Comparison of ENCODE assay signal across 6 cellular contexts in the genomic region with DNA sequence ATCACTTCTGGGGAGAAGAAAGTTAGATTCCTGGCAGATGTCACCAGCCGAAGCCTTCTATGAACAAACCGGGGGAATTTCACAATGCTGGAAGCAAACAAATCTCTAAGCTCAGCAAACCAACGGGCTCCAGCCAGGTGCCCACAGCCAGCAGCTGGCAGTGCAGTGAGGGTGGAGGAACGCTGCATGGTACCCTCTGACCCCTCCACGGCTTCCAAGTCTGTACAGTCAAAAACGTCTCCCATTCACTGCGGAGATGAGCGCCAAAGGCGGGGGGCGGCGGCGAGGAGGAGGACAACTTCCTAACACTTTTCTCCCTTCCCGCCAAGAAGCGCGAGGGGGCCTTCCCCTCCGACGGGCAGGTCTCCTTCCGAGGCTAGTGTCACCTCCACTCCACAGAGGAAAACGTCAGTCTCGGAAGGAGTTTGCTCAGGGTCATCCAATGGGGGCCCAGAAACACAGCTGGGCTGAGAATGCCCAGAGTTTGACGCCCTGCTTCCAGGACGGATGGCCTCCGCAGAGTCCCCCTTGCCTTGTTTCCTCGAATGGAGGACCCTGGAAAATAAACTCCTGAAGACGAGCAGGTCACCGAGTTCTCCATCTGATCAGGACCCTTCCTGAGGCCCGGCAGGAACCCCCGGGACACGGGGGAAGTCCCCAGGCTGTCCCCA. TPM values are rescaled to one million over a fixed set of nuclear protein-coding genes. Genes with fewer than 3 reads are reported as not detected.
DNase-seq lines count a peak whose midpoint lies in the region; ATAC-seq and TF ChIP-seq lines count a peak whose summit lies in the region.

No MANE protein-coding gene starts in this region.

- no peaks in the 10 kb centered on the region for H3K36me3 Mint-ChIP-seq in naive B cell

- peaks cover 38 to 58% (median 38%) of the 10 kb centered on the region in 3 donors for H3K4me1 Mint-ChIP-seq in naive B cell

- BruUV-seq in A673 (replicated peaks; lab: Mats Ljungman, UMichigan) = no TSS peak

- H3K27me3 Mint-ChIP-seq in naive B cell = no peaks in the 10 kb centered on the region

- peak overlapping the region; percentile 93 for H3K27ac ChIP-seq in A673 (ENCODE audit: low read depth, low read length, poor library complexity, severe bottlenecking)
- H3K27ac ChIP-seq in ascending aorta = peak overlapping the region; percentile 52 to 75

- CTCF ChIA-PET in A673 (lab: Charles Lee) = interaction anchor here (1.0 kb wide), 1 partner anchor 132 kb away, joined by 4 read pairs; no protein-coding TSS in a partner anchor

- no peaks in the 10 kb centered on the region for H3K9me3 ChIP-seq in A673 (ENCODE audit: low read depth, low read length, poor library complexity, severe bottlenecking)
- H3K9me3 ChIP-seq in ascending aorta = no peaks in the 10 kb centered on the region

- DNase-seq in A673 (ENCODE audit: low spot score) (peak; percentile 58), ascending aorta (ENCODE audit: low spot score in 2 of 2) (no peak), naive B cell (no peak), COLO829 (ENCODE audit: low spot score) (no peak)

- H3K4me3 ChIP-seq in A673 (ENCODE audit: low read depth, low read length, poor library complexity, severe bottlenecking) (peak overlapping the region; percentile 99), ascending aorta (peak overlapping the region; percentile 75 to 94)

- POLR2A ChIA-PET in A673 (lab: Charles Lee; ENCODE audit: low non-redundant PET) = interaction anchor here (0.5 to 0.6 kb wide), 3 partner anchors 21 to 460 kb away, joined by 4 to 5 read pairs (median 4); a partner anchor contains a TSS

- H3K4me1 ChIP-seq in A673 (ENCODE audit: insufficient read depth, low read length, poor library complexity, severe bottlenecking) (peaks cover 46% of the 10 kb centered on the region), ascending aorta (peaks cover 23 to 34% of the 10 kb centered on the region in 2 donors)

- H3K27ac Mint-ChIP-seq in naive B cell = peak overlapping the region; percentile 10 to 60 (median 34)

- ATAC-seq in HG03066 (IDR thresholded peaks at IDR 0.05; ENCODE audit: low read depth, unreplicated experiment) (peak; percentile 15), naive B cell (ENCODE audit: low read depth in 2 of 2) (no peak), GM21528 (IDR thresholded peaks at IDR 0.05; ENCODE audit: low FRiP score, unreplicated experiment) (no peak)

- H3K27me3 ChIP-seq in A673 (replicated peaks; ENCODE audit: insufficient read depth, low read depth, low read length, poor library complexity) (no peaks in the 10 kb centered on the region), ascending aorta (no peaks in the 10 kb centered on the region)

- intact Hi-C loops in A673 (cut with micrococcal nuclease; ENCODE audit: unreplicated experiment) (loop anchor here (10.0 kb wide), 1 partner anchor 206 kb away; a partner anchor contains a TSS), ascending aorta (cut with DNase I) (no loop called here)

- H3K4me3 Mint-ChIP-seq in naive B cell = peak overlapping the region; percentile 65 to 93 (median 82)

- TF ChIP-seq CTCF in A673 (conservative IDR thresholded peaks at IDR 0.05; ENCODE audit: low read depth, low read length) (no peak), ascending aorta (IDR thresholded peaks at IDR 0.05) (no peak)

- H3K9me3 Mint-ChIP-seq in naive B cell = no peaks in the 10 kb centered on the region

- H3K36me3 ChIP-seq in A673 (ENCODE audit: insufficient read depth, low read length, poor library complexity, severe bottlenecking) (peaks cover 3% of the 10 kb centered on the region), ascending aorta (no peaks in the 10 kb centered on the region)

RNA-seq across cellular contexts. Expression of a gene that starts 0.9 kb away (rescaled TPM):
- 68.0 and 75.8 TPM in 2 replicates for total RNA-seq in A673 (2021)
- total RNA-seq in ascending aorta = 31.1 TPM
- polyA plus RNA-seq in naive B cell (ENCODE audit: low read depth in 6 of 6) = 1 to 10 TPM; 2.7 to 8.4 (median 3.9) TPM

RNA-seq across cellular contexts. Expression of a gene that starts 10.8 kb away (rescaled TPM):
- total RNA-seq in A673 (2021) (96.5 and 105 TPM in 2 replicates), ascending aorta (not detected)
- polyA plus RNA-seq in naive B cell (ENCODE audit: low read depth in 6 of 6) = not detected

RNA-seq across cellular contexts. Expression of a gene that starts 17.9 kb away (rescaled TPM):
- 19.5 and 26.4 TPM in 2 replicates for total RNA-seq in A673 (2021)
- total RNA-seq in ascending aorta = 123 TPM
- not detected for polyA plus RNA-seq in naive B cell (ENCODE audit: low read depth in 6 of 6)

RNA-seq across cellular contexts. Expression of a gene that starts 19.0 kb away (rescaled TPM):
- total RNA-seq in A673 (2021) (1.4 and 2.3 TPM in 2 replicates), ascending aorta (0.32 TPM)
- 1 to 10 TPM in 5 of 6 donors, not detected in 1; 1.5 to 4.1 (median 2.8) TPM for polyA plus RNA-seq in naive B cell (ENCODE audit: low read depth in 6 of 6)

RNA-seq across cellular contexts. Expression of a gene that starts 24.8 kb away (rescaled TPM):
- total RNA-seq in A673 (2021) (26.2 and 27.4 TPM in 2 replicates), ascending aorta (2.7 TPM)
- 10 to 100 TPM; 31.9 to 58.2 (median 37.6) TPM for polyA plus RNA-seq in naive B cell (ENCODE audit: low read depth in 6 of 6)

Comparison
In these comparisons a context has a peak if more than half of its experiments do, and no peak if none do; other contexts are left out.
1. RNA of a gene that starts 10.8 kb away (total RNA-seq): 96.5 to 105 TPM in A673; not detected in ascending aorta (single experiment); every median in the first group is over 10 times any median in the second.